In the genomic region with DNA sequence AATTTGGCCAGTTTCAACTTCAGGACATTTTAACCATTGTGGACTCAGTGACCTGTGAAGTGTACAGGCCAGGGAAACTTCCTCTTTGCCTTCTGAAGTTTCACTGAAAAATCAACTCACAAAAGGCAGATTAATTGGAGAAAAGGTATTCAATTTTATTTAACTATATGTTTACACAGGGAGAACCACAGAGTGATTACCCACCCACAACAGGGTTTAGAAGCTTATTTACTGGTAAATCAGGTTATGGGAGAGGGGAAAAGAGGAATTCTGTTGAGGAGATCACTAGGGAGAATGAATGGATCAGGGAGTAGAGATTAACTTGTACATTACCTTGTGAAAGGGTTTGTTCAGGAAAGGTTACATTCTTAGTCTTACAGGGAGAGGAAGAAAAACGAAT, we compare ENCODE assay signal across 26 cellular contexts. TPM values are rescaled to one million over a fixed set of nuclear protein-coding genes. Genes with fewer than 3 reads are reported as not detected.
"Had no signal": no experiment of that assay in that cellular context is flagged by ENCODE, and none has a peak within 500 bp of the region (broad histone marks: within the 10 kb centered on the region; RNA-seq: fewer than 3 reads in every experiment).

No MANE protein-coding gene starts in this region.

- H3K4me3 Mint-ChIP-seq: activated CD4-positive, alpha-beta T cell treated with anti-CD3 and anti-CD28 coated beads, Interleukin-2, amount 10 ng/mL, durations not matched to agents 24 days and 14 days; activated CD8-positive, alpha-beta memory T cell treated with anti-CD3 and anti-CD28 coated beads, Interleukin-2, amount 10 ng/mL, durations not matched to agents 7 days and 5 days; activated naive CD8-positive, alpha-beta T cell treated with anti-CD3 and anti-CD28 coated beads, Interleukin-2, amount 50 U/mL, for 24 hours; activated T-cell treated with anti-CD3 and anti-CD28 coated beads, Interleukin-2, amount 50 U/mL, for 24 hours; T-helper 1 cell treated with Interleukin-12 subunit alpha and Interleukin-12 subunit beta and Interleukin-4 antibody, amounts not matched to agents 30 μg/mL and 1 μg/mL, for 36 hours; WTC11 had no signal

- DNase-seq: activated CD4-positive, alpha-beta T cell treated with anti-CD3 and anti-CD28 coated beads, Interleukin-2, amount 10 ng/mL, durations not matched to agents 24 days and 14 days; activated CD4-positive, alpha-beta T cell treated with anti-CD3 and anti-CD28 coated beads, Interleukin-2, amount 50 U/mL, for 48 hours; activated CD4-positive, CD25-positive, alpha-beta regulatory T cell treated with anti-CD3 and anti-CD28 coated beads, Interleukin-2, amount 50 U/mL, for 72 hours; activated CD8-positive, alpha-beta memory T cell treated with anti-CD3 and anti-CD28 coated beads, Interleukin-2, amount 10 ng/mL, durations not matched to agents 7 days and 5 days; activated effector memory CD4-positive, alpha-beta T cell treated with anti-CD3 and anti-CD28 coated beads, Interleukin-2, amount 50 U/mL, for 16 hours; activated naive CD4-positive, alpha-beta T cell treated with Interleukin-2 at 50 U/mL for 16 hours; activated naive CD8-positive, alpha-beta T cell treated with anti-CD3 and anti-CD28 coated beads, Interleukin-2, amount 50 U/mL, for 24 hours; activated T-cell treated with anti-CD3 and anti-CD28 coated beads, Interleukin-2, amount 50 U/mL, for 24 hours; amniotic stem cell; body of pancreas; MG63; MV-4-11; NCI-H1092 treated with DMSO at 0.1 percent for 48 hours; NCI-H1417 treated with DMSO at 0.1 percent for 48 hours; NCI-H1694; NCI-H2029 treated with DMSO at 0.1 percent for 48 hours; NCI-H510A treated with DMSO at 0.1 percent for 48 hours; NCI-H69; NK-92 treated with Interleukin-12 subunit alpha and Interleukin-12 subunit beta, amount 100 ng/mL, for 24 hours; OCI-M1; SHP77 treated with DMSO at 0.1 percent for 48 hours had no signal

- H3K36me3 Mint-ChIP-seq: activated CD8-positive, alpha-beta memory T cell treated with anti-CD3 and anti-CD28 coated beads, Interleukin-2, amount 10 ng/mL, durations not matched to agents 7 days and 5 days; activated naive CD4-positive, alpha-beta T cell treated with anti-CD3 and anti-CD28 coated beads, Interleukin-2, amount 50 U/mL, for 72 hours had no signal

- H3K27ac ChIP-seq: ascending aorta, body of pancreas, cardiac muscle cell had no signal

- H3K9me3 Mint-ChIP-seq: activated CD4-positive, alpha-beta T cell treated with anti-CD3 and anti-CD28 coated beads, Interleukin-2, amount 10 ng/mL, durations not matched to agents 24 days and 14 days had no signal

- H3K27ac Mint-ChIP-seq: activated CD4-positive, alpha-beta T cell treated with anti-CD3 and anti-CD28 coated beads, Interleukin-2, amount 10 ng/mL, durations not matched to agents 24 days and 14 days; activated CD8-positive, alpha-beta memory T cell treated with anti-CD3 and anti-CD28 coated beads, Interleukin-2, amount 10 ng/mL, durations not matched to agents 7 days and 5 days; activated naive CD4-positive, alpha-beta T cell treated with anti-CD3 and anti-CD28 coated beads, Interleukin-2, amount 50 U/mL, for 72 hours; activated naive CD8-positive, alpha-beta T cell treated with anti-CD3 and anti-CD28 coated beads, Interleukin-2, amount 50 U/mL, for 24 hours; activated T-cell treated with anti-CD3 and anti-CD28 coated beads, Interleukin-2, amount 50 U/mL, for 24 hours; T-helper 1 cell treated with Interleukin-12 subunit alpha and Interleukin-12 subunit beta and Interleukin-4 antibody, amounts not matched to agents 30 μg/mL and 1 μg/mL, for 36 hours; WTC11 had no signal

- H3K27me3 Mint-ChIP-seq: activated CD4-positive, alpha-beta T cell treated with anti-CD3 and anti-CD28 coated beads, Interleukin-2, amount 10 ng/mL, durations not matched to agents 24 days and 14 days; activated CD8-positive, alpha-beta memory T cell treated with anti-CD3 and anti-CD28 coated beads, Interleukin-2, amount 10 ng/mL, durations not matched to agents 7 days and 5 days had no signal

- ATAC-seq: activated CD8-positive, alpha-beta memory T cell treated with anti-CD3 and anti-CD28 coated beads, Interleukin-2, amount 10 ng/mL, durations not matched to agents 7 days and 5 days; activated naive CD4-positive, alpha-beta T cell treated with anti-CD3 and anti-CD28 coated beads, Interleukin-2, amount 50 U/mL, for 72 hours; activated naive CD8-positive, alpha-beta T cell treated with anti-CD3 and anti-CD28 coated beads, Interleukin-2, amount 50 U/mL, for 24 hours; body of pancreas; WTC11 had no signal

- H3K4me1 ChIP-seq: ascending aorta, body of pancreas had no signal

- H3K4me3 ChIP-seq: ascending aorta, body of pancreas, cardiac muscle cell, MG63 had no signal

- H3K4me1 Mint-ChIP-seq: activated CD4-positive, alpha-beta T cell treated with anti-CD3 and anti-CD28 coated beads, Interleukin-2, amount 10 ng/mL, durations not matched to agents 24 days and 14 days; activated CD8-positive, alpha-beta memory T cell treated with anti-CD3 and anti-CD28 coated beads, Interleukin-2, amount 10 ng/mL, durations not matched to agents 7 days and 5 days had no signal

- H3K27me3 ChIP-seq: ascending aorta, body of pancreas, cardiac muscle cell, MG63 had no signal

RNA-seq across cellular contexts. Expression of a gene that starts 1.7 kb away (rescaled TPM):
- total RNA-seq: activated CD4-positive, alpha-beta T cell treated with anti-CD3 and anti-CD28 coated beads, Interleukin-2, amount 10 ng/mL, durations not matched to agents 24 days and 14 days; activated CD8-positive, alpha-beta memory T cell treated with anti-CD3 and anti-CD28 coated beads, Interleukin-2, amount 10 ng/mL, durations not matched to agents 7 days and 5 days; activated naive CD4-positive, alpha-beta T cell treated with anti-CD3 and anti-CD28 coated beads, Interleukin-2, amount 50 U/mL, for 72 hours; ascending aorta; body of pancreas; cardiac muscle cell had no signal
